Comparison of ENCODE assay signal across 9 cellular contexts in genomic region chr13:80339578-80339840, GRCh38. TPM values are rescaled to one million over a fixed set of nuclear protein-coding genes. Genes with fewer than 3 reads are reported as not detected.
DNase-seq lines count a peak whose midpoint lies in the region; ATAC-seq and TF ChIP-seq lines count a peak whose summit lies in the region.
"Had no signal": no experiment of that assay in that cellular context is flagged by ENCODE, and none has a peak within 500 bp of the region (broad histone marks: within the 10 kb centered on the region; RNA-seq: fewer than 3 reads in every experiment).

No MANE protein-coding gene starts in this region.

- H3K9me3 Mint-ChIP-seq in chondrocyte (ENCODE audit: low read depth), result no peaks in the 10 kb centered on the region

- H3K27me3 ChIP-seq in dorsolateral prefrontal cortex (no peaks in the 10 kb centered on the region), mucosa of rectum (ENCODE audit: control insufficient read depth in 2 of 2, insufficient read depth in 2 of 2, low read length in 2 of 2) (no peaks in the 10 kb centered on the region)

- no peaks in the 10 kb centered on the region for H3K27me3 Mint-ChIP-seq in chondrocyte (ENCODE audit: low read depth)

- peak overlapping the region; percentile 42 to 99 (median 91) for H3K4me3 ChIP-seq in dorsolateral prefrontal cortex
- H3K4me3 ChIP-seq in mucosa of rectum (ENCODE audit: low read length in 2 of 2), result peak overlapping the region; percentile 94 to 98

- H3K36me3 Mint-ChIP-seq in chondrocyte (ENCODE audit: low read depth), result no peaks in the 10 kb centered on the region

- H3K4me1 ChIP-seq in mucosa of rectum (ENCODE audit: control insufficient read depth in 2 of 2, insufficient read depth in 2 of 2, low read length in 2 of 2), result peaks cover 12 to 24% of the 10 kb centered on the region in 2 donors

- H3K36me3 ChIP-seq in mucosa of rectum (ENCODE audit: control insufficient read depth in 2 of 2, insufficient read depth in 2 of 2, low read length in 2 of 2), result peaks cover 12 to 15% of the 10 kb centered on the region in 2 donors

- no peak overlapping the region for H3K27ac Mint-ChIP-seq in chondrocyte (ENCODE audit: unreplicated experiment)

- peaks cover 30% of the 10 kb centered on the region for H3K4me1 Mint-ChIP-seq in chondrocyte (ENCODE audit: low read depth)

- H3K4me3 Mint-ChIP-seq in chondrocyte (ENCODE audit: unreplicated experiment), result no peak overlapping the region

- H3K27ac ChIP-seq in dorsolateral prefrontal cortex, result peak overlapping the region; percentile 75 to 100 (median 97)
- H3K27ac ChIP-seq in mucosa of rectum (ENCODE audit: low read depth in 2 of 2, low read length in 2 of 2), result peak overlapping the region; percentile 94 to 97

- peak; percentile 14 for DNase-seq in ACHN
- DNase-seq in Kasumi-1 (lab: John Stamatoyannopoulos, UW), result peak; percentile 40 to 46
- DNase-seq in dorsolateral prefrontal cortex, result no peak
- DNase-seq in ureter (ENCODE audit: low spot score), result no peak
- no peak for DNase-seq in chondrocyte (ENCODE audit: low spot score)
- DNase-seq in NCI-H345 (lab: John Stamatoyannopoulos, UW), result no peak
- DNase-seq: activated CD4-positive, alpha-beta T cell treated with anti-CD3 and anti-CD28 coated beads, Interleukin-2, amount 50 U/mL, for 1 hour had no signal

- peak overlapping the region; percentile 98 to 99 for H3K9ac ChIP-seq in mucosa of rectum (ENCODE audit: low read depth in 1 of 2, low read length in 2 of 2)

- no peaks in the 10 kb centered on the region for H3K9me3 ChIP-seq in mucosa of rectum (ENCODE audit: control insufficient read depth in 2 of 2, low read length in 2 of 2)

- intact Hi-C loops in dorsolateral prefrontal cortex (cut with DNase I), result loop anchor here (5.0 to 10.0 kb wide), 2 partner anchors 327 to 435 kb away; no protein-coding TSS in a partner anchor

- TF ChIP-seq CTCF in dorsolateral prefrontal cortex (IDR thresholded peaks at IDR 0.05 in 54 of 56, conservative IDR thresholded peaks at IDR 0.05 in 2 of 56; ENCODE audit: low read depth in 1 of 56, partially characterized antibody in 56 of 56), result no peak
- no peak for TF ChIP-seq CTCF in chondrocyte (IDR thresholded peaks at IDR 0.05)

- in situ Hi-C loops in ACHN (cut with HindIII; ENCODE audit: low pct_ligation_motif_present, low pct_unique_long_range_greater_than_20kb, low sequenced_read_pairs), result no loop called here

- no peak for ATAC-seq in GM21447 (IDR thresholded peaks at IDR 0.05; ENCODE audit: unreplicated experiment)

RNA-seq across cellular contexts. Expression of gene SPRY2, which starts 1.4 kb away (rescaled TPM):
- total RNA-seq in dorsolateral prefrontal cortex, result 10 to 100 TPM; 32.1 to 76.2 (median 48.1) TPM
- total RNA-seq in ureter, result 19.7 TPM
- total RNA-seq in chondrocyte, result 10.5 to 14.8 TPM (median 11.2 TPM) in 3 replicates

Comparison
In these comparisons a context has a peak if more than half of its experiments do, and no peak if none do; other contexts are left out.
1. DNase-seq: peak in ACHN (single experiment) and Kasumi-1 (2 of 2); none in dorsolateral prefrontal cortex (0 of 10), ureter (single experiment), chondrocyte (single experiment) and NCI-H345 (single experiment).